9 cellular contexts compared by ENCODE assay signal in genomic region chr10:72278668-72279393, GRCh38. TPM values are rescaled to one million over a fixed set of nuclear protein-coding genes. Genes with fewer than 3 reads are reported as not detected.
A peak's percentile ranks its signal among the peaks of the same experiment; 100 is the strongest.
DNase-seq lines count a peak whose midpoint lies in the region; ATAC-seq, FAIRE-seq and TF ChIP-seq lines count a peak whose summit lies in the region.
"Had no signal": no experiment of that assay in that cellular context is flagged by ENCODE, and none has a peak within 500 bp of the region (broad histone marks: within the 10 kb centered on the region; RNA-seq: fewer than 3 reads in every experiment).

No MANE protein-coding gene starts in this region.

- H3K79me1 ChIP-seq in neuronal stem cell (ENCODE audit: low read depth, low read length), result peaks cover 11% of the 10 kb centered on the region

- CTCF ChIA-PET in CD4-positive, alpha-beta memory T cell (lab: Charles Lee; ENCODE audit: partially characterized antibody), result interaction anchor here (1.0 to 2.9 kb wide), 5 partner anchors 14 to 59 kb away, joined by 3 to 10 read pairs (median 5); no protein-coding TSS in a partner anchor
- CTCF ChIA-PET in HCT116 (lab: Charles Lee), result interaction anchor here (0.9 to 1.4 kb wide), 4 partner anchors 8 to 42 kb away, joined by 3 read pairs; no protein-coding TSS in a partner anchor

- H3K9me2 ChIP-seq in HCT116 (ENCODE audit: insufficient read depth), result no peaks in the 10 kb centered on the region

- no peaks in the 10 kb centered on the region for H3K9me3 ChIP-seq in CD4-positive, alpha-beta memory T cell (ENCODE audit: control insufficient read depth in 1 of 2, low read length in 2 of 2)
- no peaks in the 10 kb centered on the region for H3K9me3 ChIP-seq in HCT116 (ENCODE audit: control insufficient read depth in 1 of 2, insufficient read depth in 1 of 2, low read depth in 1 of 2, low read length in 2 of 2)
- no peaks in the 10 kb centered on the region for H3K9me3 ChIP-seq in neuronal stem cell (replicated peaks in 1 of 2; ENCODE audit: control insufficient read depth in 2 of 2, insufficient read depth in 1 of 2, low read depth in 1 of 2, low read length in 2 of 2)
- H3K9me3 ChIP-seq: uterus had no signal

- intact Hi-C loops in CD4-positive, alpha-beta memory T cell (cut with micrococcal nuclease), result no loop called here
- intact Hi-C loops in HCT116 (cut with micrococcal nuclease), result no loop called here

- peak; percentile 35 for ATAC-seq in HCT116
- no peak for ATAC-seq in GM18520 (IDR thresholded peaks at IDR 0.05; ENCODE audit: unreplicated experiment)

- H2AFZ ChIP-seq in HCT116 (ENCODE audit: low read depth, low read length, poor library complexity, severe bottlenecking) (no peak overlapping the region), neuronal stem cell (ENCODE audit: low read length) (peak overlapping the region; percentile 37)

- H3K4me1 Mint-ChIP-seq in CD4-positive, alpha-beta memory T cell, result peaks cover 24 to 50% (median 38%) of the 10 kb centered on the region in 4 donors

- peak overlapping the region in 2 of 8 donors; percentile 16 to 24 for H3K4me3 Mint-ChIP-seq in CD4-positive, alpha-beta memory T cell

- no peak overlapping the region for H3K27ac ChIP-seq in CD4-positive, alpha-beta memory T cell (ENCODE audit: low read depth, low read length)
- H3K27ac ChIP-seq in HCT116 (ENCODE audit: low read depth, low read length) (peak overlapping the region; percentile 90; the same call in 1 of the 2 replicates), neuronal stem cell (replicated peaks; ENCODE audit: low read length) (no peak overlapping the region)

- H3K27ac Mint-ChIP-seq in CD4-positive, alpha-beta memory T cell, result peak overlapping the region in 6 of 7 donors; percentile 55 to 88 (median 83)

- no peak for DNase-seq in CD4-positive, alpha-beta memory T cell
- DNase-seq in HCT116 (ENCODE audit: low read depth, low spot score) (no peak), cardiac fibroblast (ENCODE audit: low read depth in 2 of 2) (no peak), neuronal stem cell (ENCODE audit: low spot score) (no peak), medulla oblongata (ENCODE audit: extremely low spot score) (no peak), EL (no peak), GM19239 (ENCODE audit: insufficient read length, low spot score) (no peak)
- DNase-seq: uterus had no signal

- peaks cover 30% of the 10 kb centered on the region for H3K4me1 ChIP-seq in CD4-positive, alpha-beta memory T cell (ENCODE audit: insufficient read depth, low read length)
- H3K4me1 ChIP-seq in HCT116 (ENCODE audit: control insufficient read depth in 1 of 2, insufficient read depth in 2 of 2, low read length in 2 of 2), result peaks cover 31 to 51% of the 10 kb centered on the region in 2 experiments
- H3K4me1 ChIP-seq in neuronal stem cell (ENCODE audit: control insufficient read depth in 2 of 2, insufficient read depth in 1 of 2, low read depth in 1 of 2, low read length in 2 of 2), result peaks cover 15 to 26% of the 10 kb centered on the region in 2 donors

- no CpG with 5 or more reads among the region's 5 CpGs for WGBS in neuronal stem cell (ENCODE audit: extremely low coverage in 2 of 2, insufficient read length in 2 of 2, insufficient replicate concordance in 1 of 2), 2 donors

- H3K14ac ChIP-seq in neuronal stem cell (ENCODE audit: low read length), result no peak overlapping the region

- no peak overlapping the region for H3K4ac ChIP-seq in neuronal stem cell (ENCODE audit: low read length)

- no peak overlapping the region for H2BK120ac ChIP-seq in neuronal stem cell (ENCODE audit: low read depth, low read length)

- peaks cover 18% of the 10 kb centered on the region for H3K79me2 ChIP-seq in HCT116 (ENCODE audit: insufficient read depth, low read length)

- POLR2A ChIA-PET in CD4-positive, alpha-beta memory T cell (lab: Charles Lee; ENCODE audit: partially characterized antibody), result interaction anchor here (1.2 to 7.7 kb wide), 9 partner anchors 14 to 63 kb away, joined by 3 to 156 read pairs (median 4); partner anchors contain the start of genes ANAPC16 and ASCC1
- POLR2A ChIA-PET in HCT116 (lab: Charles Lee), result interaction anchor here (0.7 to 13.5 kb wide), 8 partner anchors 13 to 428 kb away, joined by 3 to 371 read pairs (median 5); partner anchors contain the start of gene PSAP

- RAD21 ChIA-PET in HCT116 (lab: Charles Lee; ENCODE audit: low non-redundant PET in 1 of 2, low total read pairs in 2 of 2, uncharacterized antibody in 2 of 2, unreplicated experiment in 2 of 2), result no interaction called here

- no peak overlapping the region for H2BK5ac ChIP-seq in neuronal stem cell (ENCODE audit: low read length)

- TF ChIP-seq RAD21 in HCT116 (IDR thresholded peaks at IDR 0.05; ENCODE audit: low read depth), result no peak

- peaks cover 21 to 23% of the 10 kb centered on the region in 2 donors for H3K36me3 Mint-ChIP-seq in CD4-positive, alpha-beta memory T cell

- H3K9ac ChIP-seq in HCT116 (ENCODE audit: low read length) (no peak overlapping the region), neuronal stem cell (ENCODE audit: low read depth, low read length, poor library complexity) (no peak overlapping the region)

- no peak for FAIRE-seq in GM19239 (lab: Jason Lieb, UNC)

- H2BK12ac ChIP-seq in neuronal stem cell (ENCODE audit: low read length), result no peak overlapping the region

- no peaks in the 10 kb centered on the region for H3K27me3 ChIP-seq in CD4-positive, alpha-beta memory T cell (ENCODE audit: insufficient read depth, low read length)
- no peaks in the 10 kb centered on the region for H3K27me3 ChIP-seq in HCT116 (ENCODE audit: insufficient read depth, low read length)
- H3K27me3 ChIP-seq in neuronal stem cell (ENCODE audit: control insufficient read depth in 3 of 3, insufficient read depth in 3 of 3, low read depth in 1 of 3, low read length in 3 of 3), result no peaks in the 10 kb centered on the region
- H3K27me3 ChIP-seq: uterus had no signal

- no peak overlapping the region for H4K91ac ChIP-seq in neuronal stem cell (ENCODE audit: low read depth, low read length, poor library complexity)

- no peak overlapping the region for H3K18ac ChIP-seq in neuronal stem cell (ENCODE audit: low read length)

- BruUV-seq in HCT116 (replicated peaks; lab: Mats Ljungman, UMichigan), result no TSS peak

- H3K36me3 ChIP-seq in CD4-positive, alpha-beta memory T cell (ENCODE audit: insufficient read depth, low read length), result peaks cover 20% of the 10 kb centered on the region
- peaks cover 8 to 13% of the 10 kb centered on the region in 2 experiments; a peak in 2 of 4 replicates for H3K36me3 ChIP-seq in HCT116 (ENCODE audit: control insufficient read depth in 1 of 2, insufficient read depth in 2 of 2, low read length in 2 of 2)
- H3K36me3 ChIP-seq in neuronal stem cell (replicated peaks in 1 of 2; ENCODE audit: control insufficient read depth in 2 of 2, insufficient read depth in 2 of 2, low read length in 2 of 2), result peaks cover 15 to 22% of the 10 kb centered on the region in 2 donors
- H3K36me3 ChIP-seq: uterus had no signal

- no peaks in the 10 kb centered on the region for H4K20me1 ChIP-seq in HCT116 (ENCODE audit: insufficient read depth)

- no peak overlapping the region for H2BK15ac ChIP-seq in neuronal stem cell (ENCODE audit: low read length)

- TF ChIP-seq CTCF in HCT116 (IDR thresholded peaks at IDR 0.05 in 2 of 3, conservative IDR thresholded peaks at IDR 0.05 in 1 of 3; ENCODE audit: borderline replicate concordance in 1 of 3, insufficient read depth in 1 of 3, low read depth in 2 of 3, low read length in 2 of 3) (peak in 2 of 3 experiments; percentile 44 to 45; a peak in 4 of 6 replicates), cardiac fibroblast (IDR thresholded peaks at IDR 0.05; ENCODE audit: low read depth, low read length) (peak; percentile 8)

- H4K8ac ChIP-seq in neuronal stem cell (ENCODE audit: low read depth, low read length), result no peak overlapping the region

- peaks cover 0 to under 1% (median 0%) of the 10 kb centered on the region in 8 donors for H3K9me3 Mint-ChIP-seq in CD4-positive, alpha-beta memory T cell

- no peak for TF ChIP-seq POLR2A in HCT116 (IDR thresholded peaks at IDR 0.05; ENCODE audit: borderline replicate concordance, extremely low read depth, insufficient read depth, insufficient read length)

- H3K27me3 Mint-ChIP-seq in CD4-positive, alpha-beta memory T cell, result no peaks in the 10 kb centered on the region

- H3K4me2 ChIP-seq in HCT116 (ENCODE audit: low read length), result no peak overlapping the region; the same call in 1 of the 2 replicates
- H3K4me2 ChIP-seq in neuronal stem cell (ENCODE audit: insufficient read depth, low read length, poor library complexity, severe bottlenecking), result no peak overlapping the region

- H3K23ac ChIP-seq in neuronal stem cell (ENCODE audit: low read depth, low read length, poor library complexity), result no peak overlapping the region

- no peak overlapping the region for H2AK5ac ChIP-seq in neuronal stem cell (ENCODE audit: low read depth, low read length)

- H3K4me3 ChIP-seq in CD4-positive, alpha-beta memory T cell (ENCODE audit: low read length in 2 of 2), result no peak overlapping the region
- no peak overlapping the region for H3K4me3 ChIP-seq in HCT116 (replicated peaks in 1 of 2; ENCODE audit: low read depth in 1 of 2, low read length in 2 of 2)
- no peak overlapping the region for H3K4me3 ChIP-seq in cardiac fibroblast (replicated peaks in 1 of 2; ENCODE audit: low read depth in 2 of 2, low read length in 2 of 2)
- no peak overlapping the region for H3K4me3 ChIP-seq in neuronal stem cell (ENCODE audit: low read length in 2 of 2)
- H3K4me3 ChIP-seq: uterus had no signal

TF ChIP-seq in HCT116, 20 proteins besides CTCF, POLR2A, EP300 and RAD21 (continues in another document):
- TF ChIP-seq EZH2phosphoT487 (IDR thresholded peaks at IDR 0.05; ENCODE audit: borderline replicate concordance), result no peak
- TF ChIP-seq YY1 (IDR thresholded peaks at IDR 0.05; ENCODE audit: extremely low read depth, insufficient replicate concordance, low read depth, low read length), result no peak
- no peak for TF ChIP-seq ZBTB33 (IDR thresholded peaks at IDR 0.05; ENCODE audit: extremely low read depth, insufficient replicate concordance, low read length)

RNA-seq across cellular contexts. Expression of gene DDIT4, which starts 5.1 kb away (rescaled TPM):
- 10 to 100 TPM; 23.1 to 24.5 TPM for total RNA-seq in CD4-positive, alpha-beta memory T cell
- polyA plus RNA-seq in CD4-positive, alpha-beta memory T cell, result 100 to 1,000 TPM; 154 to 635 TPM
- 462 TPM for total RNA-seq in HCT116 (2021; ENCODE audit: unreplicated experiment)
- 1,030 and 1,103 TPM in 2 replicates for polyA plus RNA-seq in HCT116 (2012)
- polyA plus RNA-seq in neuronal stem cell (2013, experiment 1 of 2), result 58.0 TPM
- polyA plus RNA-seq in neuronal stem cell (2013, experiment 2 of 2), result 58.6 TPM

Comparison
In these comparisons a context has a peak if more than half of its experiments do, and no peak if none do; other contexts are left out.
1. RNA of gene DDIT4, which starts 5.1 kb away (total RNA-seq): 462 TPM in HCT116 (single experiment); 23.1 to 24.5 TPM in CD4-positive, alpha-beta memory T cell; every median in the first group is over 10 times any median in the second.